Comparison of ENCODE assay signal across 23 cellular contexts in the genomic region with DNA sequence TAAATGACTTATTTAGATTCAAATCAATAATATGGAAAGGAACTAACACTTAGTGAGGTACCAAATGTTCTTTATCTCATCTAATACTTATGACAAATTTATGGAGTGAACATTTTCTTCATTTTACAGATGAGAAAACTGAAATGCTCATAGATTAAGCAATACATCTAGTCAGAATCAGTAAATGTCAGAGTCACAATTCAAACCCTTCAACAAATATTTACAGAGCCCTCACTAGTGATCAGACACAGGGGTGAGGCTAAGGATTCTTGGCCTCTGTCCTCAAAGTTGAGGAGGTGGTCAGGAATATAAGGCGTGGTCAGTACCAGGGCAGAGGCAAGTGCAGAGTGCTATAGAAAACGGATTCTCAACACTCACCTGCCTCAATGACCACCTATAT. TPM values are rescaled to one million over a fixed set of nuclear protein-coding genes. Genes with fewer than 3 reads are reported as not detected.
"Had no signal": no experiment of that assay in that cellular context is flagged by ENCODE, and none has a peak within 500 bp of the region (broad histone marks: within the 10 kb centered on the region; RNA-seq: fewer than 3 reads in every experiment).

No MANE protein-coding gene starts in this region.

- DNase-seq: naive thymus-derived CD4-positive, alpha-beta T cell; natural killer cell; occipital lobe; pancreas; right cardiac atrium; sigmoid colon; small intestine; stimulated activated CD4-positive, alpha-beta T cell treated with anti-CD3 and anti-CD28 coated beads, Interleukin-15, amount 100 ng/mL, for 24 hours; stimulated activated CD4-positive, alpha-beta T cell treated with anti-CD3 and anti-CD28 coated beads, Interleukin-2, amount 100 ng/mL, for 24 hours; stimulated activated CD4-positive, alpha-beta T cell treated with anti-CD3 and anti-CD28 coated beads, Interleukin-2, amount 100 ng/mL, for 48 hours; stimulated activated CD4-positive, alpha-beta T cell treated with anti-CD3 and anti-CD28 coated beads, Interleukin-4, amount 100 ng/mL, for 24 hours; stimulated activated naive B cell treated with anti-CD40 and anti-IgM and Interleukin-4, amounts not matched to agents 10 μg/mL and 1 μg/mL and 100 μg/mL, for 72 hours; stimulated activated naive CD4-positive, alpha-beta T cell treated with Interleukin-2 at 50 U/mL for 16 hours; stomach; tibial artery; transverse colon; upper lobe of right lung had no signal

- ATAC-seq: naive thymus-derived CD4-positive, alpha-beta T cell; natural killer cell; pancreas; right cardiac atrium; stimulated activated effector memory CD8-positive, alpha-beta T cell treated with anti-CD3 and anti-CD28 coated beads, Interleukin-12 subunit alpha, Interleukin-12 subunit beta, amount 100 ng/mL, for 72 hours; stimulated activated naive B cell treated with anti-CD40 and anti-IgM and Interleukin-4, amounts not matched to agents 10 μg/mL and 1 μg/mL and 100 μg/mL, for 72 hours; upper lobe of right lung had no signal

- H3K36me3 ChIP-seq: neural progenitor cell, pancreas, prostate gland, sigmoid colon, stomach, tibial artery, transverse colon, upper lobe of right lung, vagina had no signal

- H3K9ac ChIP-seq: neural progenitor cell had no signal

- H3K4me2 ChIP-seq: neural progenitor cell had no signal

- H3K27ac ChIP-seq: neural progenitor cell, pancreas, prostate gland, sigmoid colon, stomach, tibial artery, transverse colon, upper lobe of right lung, vagina had no signal

- H3K4me1 ChIP-seq: neural progenitor cell, pancreas, prostate gland, sigmoid colon, stomach, tibial artery, transverse colon, upper lobe of right lung, vagina had no signal

- H3K4me3 ChIP-seq: neural progenitor cell, pancreas, prostate gland, sigmoid colon, stomach, tibial artery, transverse colon, upper lobe of right lung, vagina had no signal

- H3K27me3 ChIP-seq: neural progenitor cell, pancreas, sigmoid colon, stomach, tibial artery, transverse colon, upper lobe of right lung, vagina had no signal

- H3K9me3 ChIP-seq: pancreas, prostate gland, sigmoid colon, transverse colon, vagina had no signal

- H2AFZ ChIP-seq: neural progenitor cell had no signal

RNA-seq across cellular contexts. Expression of a gene that starts 54.9 kb away (rescaled TPM):
- total RNA-seq: naive thymus-derived CD4-positive, alpha-beta T cell; natural killer cell; osteocyte had no signal
- polyA plus RNA-seq: naive thymus-derived CD4-positive, alpha-beta T cell; neural cell had no signal
